Comparison of ENCODE assay signal across 16 cellular contexts in genomic region chr22:42622061-42622710, GRCh38. TPM values are rescaled to one million over a fixed set of nuclear protein-coding genes. Genes with fewer than 3 reads are reported as not detected.
DNase-seq lines count a peak whose midpoint lies in the region; ATAC-seq and TF ChIP-seq lines count a peak whose summit lies in the region.
"Had no signal": no experiment of that assay in that cellular context is flagged by ENCODE, and none has a peak within 500 bp of the region (broad histone marks: within the 10 kb centered on the region; RNA-seq: fewer than 3 reads in every experiment).

No MANE protein-coding gene starts in this region.

- no peak for TF ChIP-seq POLR2A in esophagus squamous epithelium (IDR thresholded peaks at IDR 0.05)

- peaks cover 22 to 57% (median 27%) of the 10 kb centered on the region in 3 donors for H3K4me1 ChIP-seq in esophagus squamous epithelium

- TF ChIP-seq CTCF in C4-2B (conservative IDR thresholded peaks at IDR 0.05), result no peak
- no peak for TF ChIP-seq CTCF in esophagus squamous epithelium (IDR thresholded peaks at IDR 0.05)

- no peaks in the 10 kb centered on the region for H3K27me3 Mint-ChIP-seq in IgD-negative memory B cell
- H3K27me3 Mint-ChIP-seq in stimulated activated memory B cell treated with anti-CD40 and anti-IgM and Interleukin-4, amounts not matched to agents 10 μg/mL and 1 μg/mL and 100 μg/mL, for 72 hours, result no peaks in the 10 kb centered on the region

- peak overlapping the region in 2 of 4 donors; percentile 27 to 46 for H3K4me3 Mint-ChIP-seq in IgD-negative memory B cell
- no peak overlapping the region for H3K4me3 Mint-ChIP-seq in stimulated activated memory B cell treated with anti-CD40 and anti-IgM and Interleukin-4, amounts not matched to agents 10 μg/mL and 1 μg/mL and 100 μg/mL, for 72 hours

- DNase-seq in esophagus squamous epithelium (lab: John Stamatoyannopoulos, UW), result no peak
- no peak for DNase-seq in activated CD4-positive, alpha-beta T cell treated with anti-CD3 and anti-CD28 coated beads for 4 hours
- DNase-seq in NCI-H187 treated with DMSO at 0.1 percent for 48 hours (lab: John Stamatoyannopoulos, UW), result no peak
- no peak for DNase-seq in NCI-H2171 (lab: John Stamatoyannopoulos, UW)
- no peak for DNase-seq in AG08396 (ENCODE audit: low spot score)
- DNase-seq: activated CD4-positive, alpha-beta T cell treated with anti-CD3 and anti-CD28 coated beads for 1 hour; NCI-H187 had no signal

- no peaks in the 10 kb centered on the region for H3K27me3 ChIP-seq in esophagus squamous epithelium
- H3K27me3 ChIP-seq: dorsolateral prefrontal cortex, ovary had no signal

- no peak for ATAC-seq in stimulated activated memory B cell treated with anti-CD40 and anti-IgM and Interleukin-4, amounts not matched to agents 10 μg/mL and 1 μg/mL and 100 μg/mL, for 72 hours

- no peaks in the 10 kb centered on the region for H3K9me3 ChIP-seq in esophagus squamous epithelium
- H3K9me3 ChIP-seq: ovary had no signal

- no peak overlapping the region for H3K4me3 ChIP-seq in esophagus squamous epithelium
- H3K4me3 ChIP-seq: dorsolateral prefrontal cortex, ovary, smooth muscle cell had no signal

- peaks cover 26 to 66% (median 35%) of the 10 kb centered on the region in 3 donors for H3K36me3 ChIP-seq in esophagus squamous epithelium
- H3K36me3 ChIP-seq: ovary had no signal

- H3K27ac Mint-ChIP-seq in IgD-negative memory B cell, result peak overlapping the region in 2 of 3 donors; percentile 43 to 87
- peak overlapping the region; percentile 76 for H3K27ac Mint-ChIP-seq in stimulated activated memory B cell treated with anti-CD40 and anti-IgM and Interleukin-4, amounts not matched to agents 10 μg/mL and 1 μg/mL and 100 μg/mL, for 72 hours

- 73 to 91% methylated on average over 4 to 15 of the region's 20 CpGs for WGBS in esophagus squamous epithelium, 2 donors

- H3K4me1 Mint-ChIP-seq in IgD-negative memory B cell, result peaks cover 22 to 30% (median 22%) of the 10 kb centered on the region in 3 donors
- peaks cover 44% of the 10 kb centered on the region for H3K4me1 Mint-ChIP-seq in stimulated activated memory B cell treated with anti-CD40 and anti-IgM and Interleukin-4, amounts not matched to agents 10 μg/mL and 1 μg/mL and 100 μg/mL, for 72 hours

- peaks cover 2% of the 10 kb centered on the region for H3K36me3 Mint-ChIP-seq in IgD-negative memory B cell
- peaks cover 29% of the 10 kb centered on the region for H3K36me3 Mint-ChIP-seq in stimulated activated memory B cell treated with anti-CD40 and anti-IgM and Interleukin-4, amounts not matched to agents 10 μg/mL and 1 μg/mL and 100 μg/mL, for 72 hours

- H3K27ac ChIP-seq in C4-2B (peak overlapping the region; percentile 65; the same call in 1 of the 2 replicates), esophagus squamous epithelium (peak overlapping the region; percentile 65 to 83 (median 78))
- H3K27ac ChIP-seq: ovary had no signal

- H3K9me3 Mint-ChIP-seq in IgD-negative memory B cell, result no peaks in the 10 kb centered on the region
- H3K9me3 Mint-ChIP-seq in stimulated activated memory B cell treated with anti-CD40 and anti-IgM and Interleukin-4, amounts not matched to agents 10 μg/mL and 1 μg/mL and 100 μg/mL, for 72 hours, result no peaks in the 10 kb centered on the region

- intact Hi-C loops in esophagus squamous epithelium (cut with DNase I), result no loop called here

RNA-seq across cellular contexts. Expression of gene POLDIP3, which starts 7.5 kb away (rescaled TPM):
- 78.2 TPM for polyA plus RNA-seq in IgD-negative memory B cell
- total RNA-seq in esophagus squamous epithelium, result 10 to 100 TPM; 23.3 to 33.0 (median 28.0) TPM

RNA-seq across cellular contexts. Expression of gene ATP5MGL, which starts 18.2 kb away (rescaled TPM):
- polyA plus RNA-seq in IgD-negative memory B cell, result 0.51 TPM
- under 1 TPM in 1 of 4 donors, not detected in 3; 0.76 TPM for total RNA-seq in esophagus squamous epithelium
- total RNA-seq: H4, M059J, SK-MEL-5 had no signal
- polyA plus RNA-seq: ovary had no signal

RNA-seq across cellular contexts. Expression of gene CYB5R3, which starts 27.0 kb away (rescaled TPM):
- polyA plus RNA-seq in IgD-negative memory B cell, result 138 TPM
- total RNA-seq in esophagus squamous epithelium, result 10 to 100 TPM; 49.5 to 81.6 (median 71.7) TPM
